Comparison of ENCODE assay signal across 1 cellular context in the genomic region with DNA sequence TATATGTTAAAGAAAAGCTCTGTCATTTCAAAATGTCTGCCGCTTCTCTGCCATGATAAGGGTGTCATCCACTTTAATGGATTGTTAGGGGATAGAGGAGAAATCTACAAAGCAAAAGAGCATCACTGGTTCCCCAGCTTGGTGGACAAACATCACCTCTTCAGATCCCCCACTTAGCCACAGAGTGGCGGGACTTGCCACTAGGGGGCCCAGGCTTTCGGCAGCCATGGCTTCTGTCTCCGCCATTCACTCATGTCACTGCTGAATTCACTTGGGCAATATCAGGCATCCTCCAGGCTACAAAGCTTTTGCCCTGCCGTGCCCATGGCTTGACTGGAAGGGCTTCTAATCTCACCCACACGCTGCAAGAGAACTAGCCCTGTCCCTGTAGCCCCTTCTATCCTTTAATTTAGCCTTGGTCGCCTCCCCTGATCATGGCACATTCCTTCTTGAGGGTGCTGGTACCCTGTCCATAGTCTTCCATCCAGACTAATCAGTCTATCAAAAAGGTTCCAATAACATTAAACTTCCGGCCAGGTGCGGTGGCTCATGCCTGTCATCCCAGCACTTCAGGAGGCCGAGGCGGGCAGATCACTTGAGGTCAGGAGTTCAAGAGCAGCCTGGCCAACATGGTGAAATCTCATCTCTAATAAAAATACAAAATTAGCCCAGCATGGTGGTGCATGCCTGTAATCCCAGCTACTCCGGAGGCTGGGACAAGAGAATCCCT.
TF ChIP-seq lines count a peak whose summit lies in the region.

No MANE protein-coding gene starts in this region.

TF ChIP-seq in GM12878, 131 proteins besides CTCF, POLR2A, EP300 and RAD21:
- no peak for TF ChIP-seq NFYA (IDR thresholded peaks at IDR 0.05; ENCODE audit: borderline replicate concordance, low read depth, low read length)
- TF ChIP-seq IRF4 (IDR thresholded peaks at IDR 0.05; ENCODE audit: low read depth, low read length) = 0 out of 2 replicates have a peak, but pooled peaks have one; percentile 29
- peak; percentile 85 for TF ChIP-seq SMC3 (IDR thresholded peaks at IDR 0.05; ENCODE audit: borderline replicate concordance, low read length)
- no peak for TF ChIP-seq POLR2AphosphoS5 (IDR thresholded peaks at IDR 0.05; ENCODE audit: low read length)
- TF ChIP-seq RUNX3 (IDR thresholded peaks at IDR 0.05; ENCODE audit: low read length) = peak; percentile 74
- no peak for TF ChIP-seq HCFC1 (IDR thresholded peaks at IDR 0.05; ENCODE audit: low read length)
- TF ChIP-seq YY1 (IDR thresholded peaks at IDR 0.05; ENCODE audit: low read depth, low read length) = peak; percentile 94
- no peak for TF ChIP-seq BRCA1 (IDR thresholded peaks at IDR 0.05; ENCODE audit: low read depth, low read length)
